In the genomic region with DNA sequence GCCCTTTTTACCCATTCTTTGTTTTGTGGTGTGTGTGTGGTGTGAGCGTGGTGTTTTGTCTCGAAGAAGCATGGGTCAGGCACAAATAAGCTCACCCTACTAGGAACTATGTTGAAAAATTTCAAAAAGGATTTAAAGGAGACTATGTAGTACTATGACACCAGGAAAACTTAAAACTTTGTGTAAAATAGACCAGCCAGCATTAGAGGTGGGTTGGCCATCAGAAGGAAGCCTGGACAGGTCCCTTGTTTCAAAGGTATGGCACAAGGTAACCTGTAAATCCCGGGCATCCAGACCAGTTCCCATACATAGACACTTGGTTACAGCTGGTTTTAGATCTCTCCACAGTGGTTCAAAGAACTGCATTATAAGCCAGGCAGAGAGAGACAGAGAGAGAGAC, we compare ENCODE assay signal across 10 cellular contexts. TPM values are rescaled to one million over a fixed set of nuclear protein-coding genes. Genes with fewer than 3 reads are reported as not detected.
DNase-seq lines count a peak whose midpoint lies in the region; ATAC-seq and TF ChIP-seq lines count a peak whose summit lies in the region.
"Not testable (repeated sequence)": the region's sequence is repeated elsewhere in the genome, so short reads cannot be mapped to it uniquely, and the experiment has no call there.
"Had no signal": no experiment of that assay in that cellular context is flagged by ENCODE, and none has a peak within 500 bp of the region (broad histone marks: within the 10 kb centered on the region; RNA-seq: fewer than 3 reads in every experiment).

No MANE protein-coding gene starts in this region.

- not testable (repeated sequence) for H3K36me3 Mint-ChIP-seq in CD8-positive, alpha-beta memory T cell; IgD-negative memory B cell; T-helper 17 cell (ENCODE audit: low read depth); activated CD8-positive, alpha-beta T cell treated with anti-CD3 and anti-CD28 coated beads for 36 hours (ENCODE audit: low read depth)
- peaks cover 32% of the 10 kb centered on the region for H3K36me3 Mint-ChIP-seq in activated T-helper 2 cell treated with anti-CD3 and anti-CD28 coated beads, Interferon-gamma antibody, Interleukin-2, Interleukin-4, amounts not matched to agents 10 μg/mL and 5 μg/mL and 100 μg/mL, durations not matched to agents 14 hours and 24 hours and 36 hours (ENCODE audit: low read depth)
- H3K36me3 Mint-ChIP-seq in naive thymus-derived CD4-positive, alpha-beta T cell = peaks cover 0 to 27% (median 4%) of the 10 kb centered on the region in 5 donors

- H3K36me3 ChIP-seq in CD8-positive, alpha-beta memory T cell (ENCODE audit: insufficient read depth, low read length); effector memory CD4-positive, alpha-beta T cell (ENCODE audit: control insufficient read depth, insufficient read depth, low read length); naive thymus-derived CD4-positive, alpha-beta T cell (ENCODE audit: control insufficient read depth in 2 of 3, insufficient read depth in 3 of 3, low read length in 3 of 3): not testable (repeated sequence)

- H3K27ac ChIP-seq in CD8-positive, alpha-beta memory T cell (ENCODE audit: low read depth, low read length); naive thymus-derived CD4-positive, alpha-beta T cell (ENCODE audit: low read depth, low read length): not testable (repeated sequence)
- peak overlapping the region; percentile 32 for H3K27ac ChIP-seq in effector memory CD4-positive, alpha-beta T cell (ENCODE audit: insufficient read depth, low read length, poor library complexity, severe bottlenecking)

- intact Hi-C loops in activated CD8-positive, alpha-beta T cell treated with anti-CD3 and anti-CD28 coated beads for 36 hours (cut with micrococcal nuclease); naive thymus-derived CD4-positive, alpha-beta T cell (cut with micrococcal nuclease): not testable (repeated sequence)
- intact Hi-C loops in activated T-helper 2 cell treated with anti-CD3 and anti-CD28 coated beads, Interferon-gamma antibody, Interleukin-2, Interleukin-4, amounts not matched to agents 10 μg/mL and 5 μg/mL and 100 μg/mL, durations not matched to agents 14 hours and 24 hours and 36 hours (cut with micrococcal nuclease) = loop anchor here (2.0 kb wide), 1 partner anchor 129 kb away; no protein-coding TSS in a partner anchor

- H3K4me1 ChIP-seq in CD8-positive, alpha-beta memory T cell (ENCODE audit: insufficient read depth, low read length) = peaks cover 11% of the 10 kb centered on the region
- not testable (repeated sequence) for H3K4me1 ChIP-seq in effector memory CD4-positive, alpha-beta T cell (ENCODE audit: control insufficient read depth, insufficient read depth, low read length, poor library complexity, severe bottlenecking)
- H3K4me1 ChIP-seq in naive thymus-derived CD4-positive, alpha-beta T cell (ENCODE audit: control insufficient read depth in 2 of 2, insufficient read depth in 2 of 2, low read length in 2 of 2) = peaks cover 0 to 13% of the 10 kb centered on the region in 2 donors

- ATAC-seq in T-helper 17 cell; activated CD8-positive, alpha-beta T cell treated with anti-CD3 and anti-CD28 coated beads for 36 hours; naive thymus-derived CD4-positive, alpha-beta T cell: not testable (repeated sequence)

- POLR2A ChIA-PET in CD8-positive, alpha-beta memory T cell (lab: Charles Lee); naive thymus-derived CD4-positive, alpha-beta T cell (lab: Charles Lee): not testable (repeated sequence)
- POLR2A ChIA-PET in activated CD8-positive, alpha-beta T cell treated with anti-CD3 and anti-CD28 coated beads for 36 hours (lab: Charles Lee) = interaction anchor here (0.6 kb wide), 1 partner anchor 590 kb away, joined by 3 read pairs; no protein-coding TSS in a partner anchor

- not testable (repeated sequence) for TF ChIP-seq CTCF in activated CD8-positive, alpha-beta T cell treated with anti-CD3 and anti-CD28 coated beads for 36 hours (IDR thresholded peaks at IDR 0.05)

- H3K4me3 ChIP-seq in CD8-positive, alpha-beta memory T cell (ENCODE audit: low read length); effector memory CD4-positive, alpha-beta T cell (ENCODE audit: insufficient read depth, low read depth, low read length, poor library complexity, severe bottlenecking); naive thymus-derived CD4-positive, alpha-beta T cell (ENCODE audit: low read length): not testable (repeated sequence)

- CTCF ChIA-PET in CD8-positive, alpha-beta memory T cell (lab: Charles Lee) = interaction anchor here (1.1 to 1.3 kb wide), 2 partner anchors 38 to 94 kb away, joined by 3 to 4 read pairs; a partner anchor contains a TSS
- CTCF ChIA-PET in activated CD8-positive, alpha-beta T cell treated with anti-CD3 and anti-CD28 coated beads for 36 hours (lab: Charles Lee); naive thymus-derived CD4-positive, alpha-beta T cell (lab: Charles Lee): not testable (repeated sequence)

- peak overlapping the region; percentile 83 to 99 (median 96) for H3K27ac Mint-ChIP-seq in CD8-positive, alpha-beta memory T cell
- H3K27ac Mint-ChIP-seq in IgD-negative memory B cell (peak overlapping the region; percentile 90 to 97 (median 97)), T-helper 17 cell (peak overlapping the region; percentile 37)
- H3K27ac Mint-ChIP-seq in activated CD8-positive, alpha-beta T cell treated with anti-CD3 and anti-CD28 coated beads for 36 hours = peak overlapping the region; percentile 85
- H3K27ac Mint-ChIP-seq in activated T-helper 2 cell treated with anti-CD3 and anti-CD28 coated beads, Interferon-gamma antibody, Interleukin-2, Interleukin-4, amounts not matched to agents 10 μg/mL and 5 μg/mL and 100 μg/mL, durations not matched to agents 14 hours and 24 hours and 36 hours = peak overlapping the region; percentile 72
- peak overlapping the region in 5 of 9 donors; percentile 4 to 49 (median 10) for H3K27ac Mint-ChIP-seq in naive thymus-derived CD4-positive, alpha-beta T cell

- DNase-seq in CD8-positive, alpha-beta memory T cell; T-helper 17 cell; activated CD8-positive, alpha-beta T cell treated with anti-CD3 and anti-CD28 coated beads for 36 hours; activated T-helper 2 cell treated with anti-CD3 and anti-CD28 coated beads, Interferon-gamma antibody, Interleukin-2, Interleukin-4, amounts not matched to agents 10 μg/mL and 5 μg/mL and 100 μg/mL, durations not matched to agents 14 hours and 24 hours and 36 hours (ENCODE audit: low spot score); effector memory CD4-positive, alpha-beta T cell; naive thymus-derived CD4-positive, alpha-beta T cell: not testable (repeated sequence)

- not testable (repeated sequence) for H3K9me3 Mint-ChIP-seq in CD8-positive, alpha-beta memory T cell; IgD-negative memory B cell
- H3K9me3 Mint-ChIP-seq in activated CD8-positive, alpha-beta T cell treated with anti-CD3 and anti-CD28 coated beads for 36 hours = peaks cover 10% of the 10 kb centered on the region
- H3K9me3 Mint-ChIP-seq in activated T-helper 2 cell treated with anti-CD3 and anti-CD28 coated beads, Interferon-gamma antibody, Interleukin-2, Interleukin-4, amounts not matched to agents 10 μg/mL and 5 μg/mL and 100 μg/mL, durations not matched to agents 14 hours and 24 hours and 36 hours = peaks cover 27% of the 10 kb centered on the region
- peaks cover 0 to 13% (median 5%) of the 10 kb centered on the region in 11 donors for H3K9me3 Mint-ChIP-seq in naive thymus-derived CD4-positive, alpha-beta T cell

- not testable (repeated sequence) for H3K9me3 ChIP-seq in CD8-positive, alpha-beta memory T cell (ENCODE audit: low read length); T-helper 17 cell (ENCODE audit: control insufficient read depth, low read length, poor library complexity, severe bottlenecking); effector memory CD4-positive, alpha-beta T cell (ENCODE audit: control insufficient read depth, low read length); naive thymus-derived CD4-positive, alpha-beta T cell (ENCODE audit: control insufficient read depth in 2 of 3, low read length in 3 of 3)

- peak overlapping the region; percentile 77 to 91 (median 87) for H3K4me3 Mint-ChIP-seq in CD8-positive, alpha-beta memory T cell
- H3K4me3 Mint-ChIP-seq in IgD-negative memory B cell (peak overlapping the region; percentile 78 to 96 (median 88)), T-helper 17 cell (peak overlapping the region; percentile 55)
- peak overlapping the region; percentile 63 for H3K4me3 Mint-ChIP-seq in activated CD8-positive, alpha-beta T cell treated with anti-CD3 and anti-CD28 coated beads for 36 hours
- peak overlapping the region; percentile 51 for H3K4me3 Mint-ChIP-seq in activated T-helper 2 cell treated with anti-CD3 and anti-CD28 coated beads, Interferon-gamma antibody, Interleukin-2, Interleukin-4, amounts not matched to agents 10 μg/mL and 5 μg/mL and 100 μg/mL, durations not matched to agents 14 hours and 24 hours and 36 hours (ENCODE audit: low read depth)
- H3K4me3 Mint-ChIP-seq in naive thymus-derived CD4-positive, alpha-beta T cell = peak overlapping the region in 3 of 10 donors; percentile 34 to 75 (median 36)

- peaks cover 44 to 58% (median 55%) of the 10 kb centered on the region in 3 donors for H3K4me1 Mint-ChIP-seq in CD8-positive, alpha-beta memory T cell
- H3K4me1 Mint-ChIP-seq in IgD-negative memory B cell = peaks cover 28 to 46% (median 33%) of the 10 kb centered on the region in 3 donors
- peaks cover 20% of the 10 kb centered on the region for H3K4me1 Mint-ChIP-seq in T-helper 17 cell
- H3K4me1 Mint-ChIP-seq in activated CD8-positive, alpha-beta T cell treated with anti-CD3 and anti-CD28 coated beads for 36 hours (ENCODE audit: low read depth) = peaks cover 16% of the 10 kb centered on the region
- H3K4me1 Mint-ChIP-seq in activated T-helper 2 cell treated with anti-CD3 and anti-CD28 coated beads, Interferon-gamma antibody, Interleukin-2, Interleukin-4, amounts not matched to agents 10 μg/mL and 5 μg/mL and 100 μg/mL, durations not matched to agents 14 hours and 24 hours and 36 hours (ENCODE audit: low read depth) = peaks cover 27% of the 10 kb centered on the region
- H3K4me1 Mint-ChIP-seq in naive thymus-derived CD4-positive, alpha-beta T cell = peaks cover 12 to 33% (median 27%) of the 10 kb centered on the region in 7 donors

- not testable (repeated sequence) for H3K27me3 ChIP-seq in CD8-positive, alpha-beta memory T cell (ENCODE audit: insufficient read depth, low read length, poor library complexity, severe bottlenecking); effector memory CD4-positive, alpha-beta T cell (replicated peaks; ENCODE audit: control insufficient read depth, insufficient read depth, low read length, poor library complexity, severe bottlenecking); naive thymus-derived CD4-positive, alpha-beta T cell (ENCODE audit: control insufficient read depth in 2 of 2, insufficient read depth in 2 of 2, low read length in 2 of 2)

- H3K27me3 Mint-ChIP-seq in CD8-positive, alpha-beta memory T cell; IgD-negative memory B cell; T-helper 17 cell; activated CD8-positive, alpha-beta T cell treated with anti-CD3 and anti-CD28 coated beads for 36 hours; activated T-helper 2 cell treated with anti-CD3 and anti-CD28 coated beads, Interferon-gamma antibody, Interleukin-2, Interleukin-4, amounts not matched to agents 10 μg/mL and 5 μg/mL and 100 μg/mL, durations not matched to agents 14 hours and 24 hours and 36 hours (ENCODE audit: low read depth); naive thymus-derived CD4-positive, alpha-beta T cell: not testable (repeated sequence)

RNA-seq across cellular contexts. Expression of a gene that starts 38.8 kb away (rescaled TPM):
- total RNA-seq in CD8-positive, alpha-beta memory T cell = 10 to 100 TPM; 12.5 to 14.5 TPM
- polyA plus RNA-seq in CD8-positive, alpha-beta memory T cell = 220 TPM
- 7.1 TPM for polyA plus RNA-seq in IgD-negative memory B cell
- total RNA-seq in T-helper 17 cell = 10 to 100 TPM; 14.5 to 30.0 TPM
- 1 to 10 TPM; 6.4 to 8.7 TPM for total RNA-seq in activated CD8-positive, alpha-beta T cell treated with anti-CD3 and anti-CD28 coated beads for 36 hours
- total RNA-seq in activated T-helper 2 cell treated with anti-CD3 and anti-CD28 coated beads, Interferon-gamma antibody, Interleukin-2, Interleukin-4, amounts not matched to agents 10 μg/mL and 5 μg/mL and 100 μg/mL, durations not matched to agents 14 hours and 24 hours and 36 hours = 3.2 and 3.4 TPM in 2 replicates
- total RNA-seq in naive thymus-derived CD4-positive, alpha-beta T cell = 10 to 100 TPM; 23.7 to 67.3 (median 40.7) TPM
- 10 to 100 TPM; 43.4 to 62.6 TPM for polyA plus RNA-seq in naive thymus-derived CD4-positive, alpha-beta T cell
- total RNA-seq: Calu3, LHCN-M2, SJCRH30 had no signal

Comparison
In these comparisons a context has a peak if more than half of its experiments do, and no peak if none do; other contexts are left out.
1. H3K27ac Mint-ChIP-seq: peak in every context shown above with its lines; median percentile 97 in IgD-negative memory B cell; 96 in CD8-positive, alpha-beta memory T cell; 85 in activated CD8-positive, alpha-beta T cell treated with anti-CD3 and anti-CD28 coated beads for 36 hours; 72 in activated T-helper 2 cell treated with anti-CD3 and anti-CD28 coated beads, Interferon-gamma antibody, Interleukin-2, Interleukin-4, amounts not matched to agents 10 μg/mL and 5 μg/mL and 100 μg/mL, durations not matched to agents 14 hours and 24 hours and 36 hours; 37 in T-helper 17 cell; 10 in naive thymus-derived CD4-positive, alpha-beta T cell.